Comparison of ENCODE assay signal across 1 cellular context in the genomic region with DNA sequence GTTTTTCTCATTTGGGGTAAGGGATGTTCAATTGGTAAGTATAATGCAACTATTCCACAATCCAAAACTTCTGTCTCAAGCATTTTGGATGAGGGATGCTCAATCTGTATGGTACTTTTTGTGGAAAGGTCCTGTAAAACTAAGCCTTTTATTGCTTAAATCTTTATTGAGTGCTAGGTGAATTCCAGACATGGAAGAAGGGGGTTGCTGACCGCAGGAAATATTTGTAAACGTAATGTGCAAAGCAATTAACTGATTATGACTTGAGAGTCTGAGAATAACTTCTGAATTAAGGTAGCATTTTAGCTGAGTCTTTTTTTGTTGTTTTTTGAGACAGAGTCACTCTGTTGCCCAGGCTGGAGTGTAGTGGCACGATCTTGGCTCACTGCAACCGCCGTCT.
TF ChIP-seq lines count a peak whose summit lies in the region.

No MANE protein-coding gene starts in this region.

TF ChIP-seq in WTC11, 78 proteins besides CTCF, POLR2A, EP300 and RAD21 (continued from another document):
- TF ChIP-seq AFF4 (CRISPR knock-in tag; IDR thresholded peaks at IDR 0.05; ENCODE audit: borderline replicate concordance) (no peak), MXD4 (CRISPR knock-in tag; IDR thresholded peaks at IDR 0.05; ENCODE audit: borderline replicate concordance) (no peak), ZNF263 (CRISPR knock-in tag; IDR thresholded peaks at IDR 0.05; ENCODE audit: low read depth) (no peak), ZNF232 (CRISPR knock-in tag; IDR thresholded peaks at IDR 0.05) (no peak)
